ENCODE assay signal across 1 cellular context in the genomic region with DNA sequence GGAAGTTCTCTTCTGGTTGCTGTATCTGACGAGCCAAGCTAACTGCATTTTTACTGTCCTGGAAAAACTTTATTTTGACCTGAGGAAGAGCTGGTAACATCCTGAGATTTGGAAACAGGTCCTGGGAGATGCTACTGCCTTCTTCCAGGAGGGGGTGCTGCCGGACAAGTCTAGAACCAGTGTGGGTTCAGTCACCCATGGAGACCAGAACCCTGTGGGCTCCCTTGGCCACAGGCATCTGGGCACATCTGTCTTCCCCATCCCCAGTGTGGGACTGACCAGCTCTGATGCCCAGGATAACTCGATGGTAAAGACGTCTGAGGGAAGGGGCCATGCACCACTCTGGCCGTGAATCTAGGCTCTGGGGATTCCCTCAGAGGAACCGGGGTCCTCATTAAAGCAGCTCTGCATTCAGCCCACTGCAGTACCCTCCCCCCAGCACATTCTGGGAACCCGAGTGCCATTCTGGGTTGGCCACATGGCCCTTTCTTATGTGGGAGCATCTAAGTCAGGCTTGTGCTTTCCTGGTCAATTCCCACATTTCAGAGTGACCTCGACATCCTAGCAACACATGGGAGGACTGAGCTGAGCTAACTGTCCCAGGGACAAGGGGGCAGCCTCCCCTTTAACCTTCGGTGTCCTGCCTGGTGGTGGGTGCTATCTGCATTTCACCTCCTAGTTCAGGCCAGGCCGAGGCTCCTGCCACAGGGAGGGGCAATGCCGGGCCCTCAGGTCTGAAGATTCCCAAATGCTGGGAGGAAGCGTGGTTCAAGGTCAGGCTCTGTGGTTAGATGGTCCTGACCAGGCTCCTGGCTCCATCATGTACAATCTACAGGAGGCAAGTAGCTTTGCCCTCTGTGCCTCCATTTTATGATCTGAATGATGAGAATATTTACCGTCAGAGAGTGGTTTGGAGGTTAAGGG.
TF ChIP-seq lines count a peak whose summit lies in the region.

No MANE protein-coding gene starts in this region.

TF ChIP-seq in GM12878, 131 proteins besides CTCF, POLR2A, EP300 and RAD21 (continues in another document):
- TF ChIP-seq, protein P1, sequence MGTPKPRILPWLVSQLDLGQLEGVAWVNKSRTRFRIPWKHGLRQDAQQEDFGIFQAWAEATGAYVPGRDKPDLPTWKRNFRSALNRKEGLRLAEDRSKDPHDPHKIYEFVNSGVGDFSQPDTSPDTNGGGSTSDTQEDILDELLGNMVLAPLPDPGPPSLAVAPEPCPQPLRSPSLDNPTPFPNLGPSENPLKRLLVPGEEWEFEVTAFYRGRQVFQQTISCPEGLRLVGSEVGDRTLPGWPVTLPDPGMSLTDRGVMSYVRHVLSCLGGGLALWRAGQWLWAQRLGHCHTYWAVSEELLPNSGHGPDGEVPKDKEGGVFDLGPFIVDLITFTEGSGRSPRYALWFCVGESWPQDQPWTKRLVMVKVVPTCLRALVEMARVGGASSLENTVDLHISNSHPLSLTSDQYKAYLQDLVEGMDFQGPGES (IDR thresholded peaks at IDR 0.05): no peak
- TF ChIP-seq NBN (IDR thresholded peaks at IDR 0.05) (0 out of 2 replicates have a peak, but pooled peaks have one; percentile 21), NR2C1 (IDR thresholded peaks at IDR 0.05) (no peak), CBX5 (IDR thresholded peaks at IDR 0.05; ENCODE audit: low read depth) (no peak), RBBP5 (conservative IDR thresholded peaks at IDR 0.05) (no peak), CBFB (IDR thresholded peaks at IDR 0.05; ENCODE audit: low read depth) (no peak), RUNX3 (IDR thresholded peaks at IDR 0.05; ENCODE audit: low read length) (peak; percentile 54), HDAC6 (IDR thresholded peaks at IDR 0.05; ENCODE audit: unreplicated experiment) (no peak), NKRF (conservative IDR thresholded peaks at IDR 0.05) (no peak), SUPT20H (IDR thresholded peaks at IDR 0.05; ENCODE audit: borderline replicate concordance, control insufficient read depth, low read depth, low read length) (no peak), ZNF24 (IDR thresholded peaks at IDR 0.05) (no peak), POU2F2 (IDR thresholded peaks at IDR 0.05; ENCODE audit: borderline replicate concordance, low read depth, low read length) (0 out of 3 replicates have a peak, but pooled peaks have one; percentile 16), PAX8 (IDR thresholded peaks at IDR 0.05) (no peak), ELK1 (IDR thresholded peaks at IDR 0.05; ENCODE audit: low read depth, low read length) (no peak), SMARCA5 (IDR thresholded peaks at IDR 0.05) (no peak), ASH2L (IDR thresholded peaks at IDR 0.05; ENCODE audit: borderline replicate concordance, low read depth) (no peak), BCL3 (IDR thresholded peaks at IDR 0.05; ENCODE audit: borderline replicate concordance, insufficient read depth, low read depth, low read length, poor library complexity, severe bottlenecking) (no peak), JUND (IDR thresholded peaks at IDR 0.05; ENCODE audit: low read depth, low read length) (no peak), RELB (IDR thresholded peaks at IDR 0.05; ENCODE audit: low read depth) (no peak), TCF3 (IDR thresholded peaks at IDR 0.05; ENCODE audit: borderline replicate concordance, insufficient read depth, low read depth, low read length) (0 out of 2 replicates have a peak, but pooled peaks have one; percentile 37), IRF4 (IDR thresholded peaks at IDR 0.05; ENCODE audit: low read depth, low read length) (peak; percentile 70), EZH2 (IDR thresholded peaks at IDR 0.05; ENCODE audit: borderline replicate concordance, control insufficient read depth, low read depth, low read length) (no peak), PAX5 (IDR thresholded peaks at IDR 0.05; ENCODE audit: borderline replicate concordance, low read depth, low read length) (peak; percentile 93), RAD51 (IDR thresholded peaks at IDR 0.05) (no peak), MYB (IDR thresholded peaks at IDR 0.05; ENCODE audit: borderline replicate concordance, low read depth, low read length) (no peak), SREBF1 (IDR thresholded peaks at IDR 0.05; ENCODE audit: low read length) (no peak), SMC3 (IDR thresholded peaks at IDR 0.05; ENCODE audit: borderline replicate concordance, low read length) (peak; percentile 73; the same call in 1 of the 2 replicates), JUNB (IDR thresholded peaks at IDR 0.05) (no peak), TAF1 (IDR thresholded peaks at IDR 0.05; ENCODE audit: borderline replicate concordance, low read depth, low read length) (no peak), STAT3 (IDR thresholded peaks at IDR 0.05; ENCODE audit: low read depth, low read length) (no peak), ESRRA (IDR thresholded peaks at IDR 0.05; ENCODE audit: low read length) (no peak), STAT1 (conservative IDR thresholded peaks at IDR 0.05) (no peak), TCF7 (IDR thresholded peaks at IDR 0.05; ENCODE audit: borderline replicate concordance) (no peak), YY1 (IDR thresholded peaks at IDR 0.05; ENCODE audit: low read depth, low read length) (peak; percentile 46; the same call in 1 of the 2 replicates)
- TF ChIP-seq, protein P2, sequence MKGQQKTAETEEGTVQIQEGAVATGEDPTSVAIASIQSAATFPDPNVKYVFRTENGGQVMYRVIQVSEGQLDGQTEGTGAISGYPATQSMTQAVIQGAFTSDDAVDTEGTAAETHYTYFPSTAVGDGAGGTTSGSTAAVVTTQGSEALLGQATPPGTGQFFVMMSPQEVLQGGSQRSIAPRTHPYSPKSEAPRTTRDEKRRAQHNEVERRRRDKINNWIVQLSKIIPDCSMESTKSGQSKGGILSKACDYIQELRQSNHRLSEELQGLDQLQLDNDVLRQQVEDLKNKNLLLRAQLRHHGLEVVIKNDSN (IDR thresholded peaks at IDR 0.05; ENCODE audit: borderline replicate concordance, extremely low read length, insufficient read depth, low read depth, low read length): no peak
- TF ChIP-seq, protein P3, sequence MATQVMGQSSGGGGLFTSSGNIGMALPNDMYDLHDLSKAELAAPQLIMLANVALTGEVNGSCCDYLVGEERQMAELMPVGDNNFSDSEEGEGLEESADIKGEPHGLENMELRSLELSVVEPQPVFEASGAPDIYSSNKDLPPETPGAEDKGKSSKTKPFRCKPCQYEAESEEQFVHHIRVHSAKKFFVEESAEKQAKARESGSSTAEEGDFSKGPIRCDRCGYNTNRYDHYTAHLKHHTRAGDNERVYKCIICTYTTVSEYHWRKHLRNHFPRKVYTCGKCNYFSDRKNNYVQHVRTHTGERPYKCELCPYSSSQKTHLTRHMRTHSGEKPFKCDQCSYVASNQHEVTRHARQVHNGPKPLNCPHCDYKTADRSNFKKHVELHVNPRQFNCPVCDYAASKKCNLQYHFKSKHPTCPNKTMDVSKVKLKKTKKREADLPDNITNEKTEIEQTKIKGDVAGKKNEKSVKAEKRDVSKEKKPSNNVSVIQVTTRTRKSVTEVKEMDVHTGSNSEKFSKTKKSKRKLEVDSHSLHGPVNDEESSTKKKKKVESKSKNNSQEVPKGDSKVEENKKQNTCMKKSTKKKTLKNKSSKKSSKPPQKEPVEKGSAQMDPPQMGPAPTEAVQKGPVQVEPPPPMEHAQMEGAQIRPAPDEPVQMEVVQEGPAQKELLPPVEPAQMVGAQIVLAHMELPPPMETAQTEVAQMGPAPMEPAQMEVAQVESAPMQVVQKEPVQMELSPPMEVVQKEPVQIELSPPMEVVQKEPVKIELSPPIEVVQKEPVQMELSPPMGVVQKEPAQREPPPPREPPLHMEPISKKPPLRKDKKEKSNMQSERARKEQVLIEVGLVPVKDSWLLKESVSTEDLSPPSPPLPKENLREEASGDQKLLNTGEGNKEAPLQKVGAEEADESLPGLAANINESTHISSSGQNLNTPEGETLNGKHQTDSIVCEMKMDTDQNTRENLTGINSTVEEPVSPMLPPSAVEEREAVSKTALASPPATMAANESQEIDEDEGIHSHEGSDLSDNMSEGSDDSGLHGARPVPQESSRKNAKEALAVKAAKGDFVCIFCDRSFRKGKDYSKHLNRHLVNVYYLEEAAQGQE (IDR thresholded peaks at IDR 0.05; ENCODE audit: low read depth, low read length): no peak
- TF ChIP-seq, protein P4, sequence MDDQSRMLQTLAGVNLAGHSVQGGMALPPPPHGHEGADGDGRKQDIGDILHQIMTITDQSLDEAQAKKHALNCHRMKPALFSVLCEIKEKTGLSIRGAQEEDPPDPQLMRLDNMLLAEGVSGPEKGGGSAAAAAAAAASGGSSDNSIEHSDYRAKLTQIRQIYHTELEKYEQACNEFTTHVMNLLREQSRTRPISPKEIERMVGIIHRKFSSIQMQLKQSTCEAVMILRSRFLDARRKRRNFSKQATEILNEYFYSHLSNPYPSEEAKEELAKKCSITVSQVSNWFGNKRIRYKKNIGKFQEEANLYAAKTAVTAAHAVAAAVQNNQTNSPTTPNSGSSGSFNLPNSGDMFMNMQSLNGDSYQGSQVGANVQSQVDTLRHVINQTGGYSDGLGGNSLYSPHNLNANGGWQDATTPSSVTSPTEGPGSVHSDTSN (IDR thresholded peaks at IDR 0.05; ENCODE audit: insufficient replicate concordance, low read depth, low read length): no peak
- TF ChIP-seq, protein P5, sequence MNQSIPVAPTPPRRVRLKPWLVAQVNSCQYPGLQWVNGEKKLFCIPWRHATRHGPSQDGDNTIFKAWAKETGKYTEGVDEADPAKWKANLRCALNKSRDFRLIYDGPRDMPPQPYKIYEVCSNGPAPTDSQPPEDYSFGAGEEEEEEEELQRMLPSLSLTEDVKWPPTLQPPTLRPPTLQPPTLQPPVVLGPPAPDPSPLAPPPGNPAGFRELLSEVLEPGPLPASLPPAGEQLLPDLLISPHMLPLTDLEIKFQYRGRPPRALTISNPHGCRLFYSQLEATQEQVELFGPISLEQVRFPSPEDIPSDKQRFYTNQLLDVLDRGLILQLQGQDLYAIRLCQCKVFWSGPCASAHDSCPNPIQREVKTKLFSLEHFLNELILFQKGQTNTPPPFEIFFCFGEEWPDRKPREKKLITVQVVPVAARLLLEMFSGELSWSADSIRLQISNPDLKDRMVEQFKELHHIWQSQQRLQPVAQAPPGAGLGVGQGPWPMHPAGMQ (IDR thresholded peaks at IDR 0.05; ENCODE audit: borderline replicate concordance): no peak
